8 cellular contexts compared by ENCODE assay signal in genomic region chr16:7103056-7103455, GRCh38.
"Had no signal": no experiment of that assay in that cellular context is flagged by ENCODE, and none has a peak within 500 bp of the region (broad histone marks: within the 10 kb centered on the region; RNA-seq: fewer than 3 reads in every experiment).

No MANE protein-coding gene starts in this region.

- FAIRE-seq: G401.6, GM12878, GM12891, GM12892, GM18507, GM19239 had no signal

- DNase-seq: GDM1, GF-D8 had no signal

- H3K4me3 ChIP-seq: GM12878 had no signal

- ATAC-seq: GM12878 had no signal
